8 cellular contexts compared by ENCODE assay signal in genomic region chr20:63009044-63009961, GRCh38. TPM values are rescaled to one million over a fixed set of nuclear protein-coding genes. Genes with fewer than 3 reads are reported as not detected.
DNase-seq lines count a peak whose midpoint lies in the region; ATAC-seq and TF ChIP-seq lines count a peak whose summit lies in the region.

No MANE protein-coding gene starts in this region.

- H3K27me3 ChIP-seq in Caco-2 (replicated peaks; ENCODE audit: control insufficient read depth, insufficient read depth, low read length) (no peaks in the 10 kb centered on the region), NT2/D1 (ENCODE audit: insufficient read depth, insufficient read length) (peaks cover 68% of the 10 kb centered on the region)

- H3K36me3 ChIP-seq in Caco-2 (ENCODE audit: control insufficient read depth, insufficient read depth, low read length): no peaks in the 10 kb centered on the region
- H3K36me3 ChIP-seq in NT2/D1 (ENCODE audit: insufficient read depth, insufficient read length, low read length): no peaks in the 10 kb centered on the region

- POLR2A ChIA-PET in Caco-2 (lab: Charles Lee): interaction anchor here (0.5 to 1.1 kb wide), 4 partner anchors 10 to 61 kb away, joined by 3 to 5 read pairs (median 4); no protein-coding TSS in a partner anchor

- no peaks in the 10 kb centered on the region for H3K36me3 Mint-ChIP-seq in Caco-2 (ENCODE audit: insufficient read depth, unreplicated experiment)
- peaks cover 15% of the 10 kb centered on the region for H3K36me3 Mint-ChIP-seq in natural killer cell

- DNase-seq in Caco-2: peak; percentile 89 to 96
- DNase-seq in HK-2 (ENCODE audit: unreplicated experiment): peak; percentile 84
- peak; percentile 57 for DNase-seq in NT2/D1 (ENCODE audit: low read depth, low spot score)
- peak; percentile 29 for DNase-seq in activated CD8-positive, alpha-beta memory T cell treated with anti-CD3 and anti-CD28 coated beads, Interleukin-2, amount 50 U/mL, for 24 hours (ENCODE audit: extremely low read depth)
- DNase-seq in epithelial cell of esophagus (ENCODE audit: low read depth): peak; percentile 61
- DNase-seq in natural killer cell: peak; percentile 83
- DNase-seq in stimulated activated naive CD8-positive, alpha-beta T cell treated with anti-CD3 and anti-CD28 coated beads, Interleukin-15, Interleukin-2, amounts not matched to agents 100 U/mL and 50 U/mL, for 24 hours: peak; percentile 87

- ATAC-seq in GM19452 (IDR thresholded peaks at IDR 0.05; ENCODE audit: unreplicated experiment) (peak; percentile 49), natural killer cell (peak; percentile 83 to 84 (median 84))
- ATAC-seq in stimulated activated naive CD8-positive, alpha-beta T cell treated with anti-CD3 and anti-CD28 coated beads, Interleukin-15, Interleukin-2, amounts not matched to agents 100 U/mL and 50 U/mL, for 24 hours: peak; percentile 75

- H3K4me1 ChIP-seq in Caco-2 (peaks cover 24% of the 10 kb centered on the region), NT2/D1 (ENCODE audit: insufficient read depth, insufficient read length) (peaks cover 31% of the 10 kb centered on the region)

- H3K4me3 Mint-ChIP-seq in Caco-2 (ENCODE audit: unreplicated experiment) (peak overlapping the region; percentile 66), natural killer cell (peak overlapping the region; percentile 60)

- peak; percentile 99 to 100 for TF ChIP-seq CTCF in Caco-2 (IDR thresholded peaks at IDR 0.05; ENCODE audit: insufficient read depth in 1 of 2, low read depth in 1 of 2, low read length in 1 of 2, severe bottlenecking in 1 of 2, unreplicated experiment in 1 of 2)
- TF ChIP-seq CTCF in epithelial cell of esophagus (IDR thresholded peaks at IDR 0.05; ENCODE audit: insufficient read depth, low read depth, low read length, missing control alignments): peak; percentile 86
- peak; percentile 96 for TF ChIP-seq CTCF in natural killer cell (IDR thresholded peaks at IDR 0.05)

- H3K27ac Mint-ChIP-seq in Caco-2 (ENCODE audit: unreplicated experiment): peak overlapping the region; percentile 89
- H3K27ac Mint-ChIP-seq in natural killer cell: peak overlapping the region in 1 of 2 donors; percentile 24

- CTCF ChIA-PET in Caco-2 (lab: Charles Lee): interaction anchor here (0.6 to 1.8 kb wide), 26 partner anchors 9 to 215 kb away, joined by 3 to 20 read pairs (median 4); no protein-coding TSS in a partner anchor

- H3K4me1 Mint-ChIP-seq in Caco-2 (ENCODE audit: low read depth, unreplicated experiment): peaks cover 27% of the 10 kb centered on the region
- H3K4me1 Mint-ChIP-seq in natural killer cell: peaks cover 10 to 29% of the 10 kb centered on the region in 2 donors

- no peaks in the 10 kb centered on the region for H3K27me3 Mint-ChIP-seq in Caco-2 (ENCODE audit: insufficient read depth, unreplicated experiment)
- H3K27me3 Mint-ChIP-seq in natural killer cell (ENCODE audit: low read depth in 2 of 2): peaks cover 45% of the 10 kb centered on the region in 2 donors

- H3K4me3 ChIP-seq in Caco-2 (ENCODE audit: low read depth, low read length) (peak overlapping the region; percentile 27), NT2/D1 (ENCODE audit: insufficient read length, low read depth) (peak overlapping the region; percentile 9), epithelial cell of esophagus (ENCODE audit: low read length) (no peak overlapping the region)

- no TSS peak for BruUV-seq in Caco-2 (replicated peaks; lab: Mats Ljungman, UMichigan)

- H3K9me3 Mint-ChIP-seq in Caco-2 (ENCODE audit: unreplicated experiment) (peaks cover 14% of the 10 kb centered on the region), natural killer cell (peaks cover 0 to 5% of the 10 kb centered on the region in 2 donors)

- peak overlapping the region; percentile 56 for H3K9ac ChIP-seq in NT2/D1 (ENCODE audit: insufficient read length, low read depth)

- intact Hi-C loops in Caco-2 (cut with micrococcal nuclease; ENCODE audit: unreplicated experiment): loop anchor here (1.0 to 2.0 kb wide), 3 partner anchors 37 to 137 kb away; no protein-coding TSS in a partner anchor
- intact Hi-C loops in natural killer cell (cut with micrococcal nuclease): loop anchor here (1.0 kb wide), 2 partner anchors 37 to 109 kb away; no protein-coding TSS in a partner anchor

- H3K9me3 ChIP-seq in Caco-2: peaks cover 10% of the 10 kb centered on the region
- H3K9me3 ChIP-seq in NT2/D1 (ENCODE audit: insufficient read depth, low read length): peaks cover 16% of the 10 kb centered on the region

RNA-seq across cellular contexts. Expression of gene BHLHE23, which starts 2.5 kb away (rescaled TPM):
- total RNA-seq in Caco-2 (2022) (0.49 and 0.95 TPM in 2 replicates), natural killer cell (not detected)

RNA-seq across cellular contexts. Expression of gene SLC17A9, which starts 56.8 kb away (rescaled TPM):
- total RNA-seq in Caco-2 (2022): 64.7 and 77.4 TPM in 2 replicates
- total RNA-seq in natural killer cell: 10 to 100 TPM; 22.3 to 24.0 (median 23.8) TPM

Comparison
In these comparisons a context has a peak if more than half of its experiments do, and no peak if none do; other contexts are left out.
1. DNase-seq: peak in every context shown above with its lines; median percentile 92 in Caco-2; 87 in stimulated activated naive CD8-positive, alpha-beta T cell treated with anti-CD3 and anti-CD28 coated beads, Interleukin-15, Interleukin-2, amounts not matched to agents 100 U/mL and 50 U/mL, for 24 hours; 84 in HK-2; 83 in natural killer cell; 61 in epithelial cell of esophagus; 57 in NT2/D1; 29 in activated CD8-positive, alpha-beta memory T cell treated with anti-CD3 and anti-CD28 coated beads, Interleukin-2, amount 50 U/mL, for 24 hours.